1 cellular context compared by ENCODE assay signal in the genomic region with DNA sequence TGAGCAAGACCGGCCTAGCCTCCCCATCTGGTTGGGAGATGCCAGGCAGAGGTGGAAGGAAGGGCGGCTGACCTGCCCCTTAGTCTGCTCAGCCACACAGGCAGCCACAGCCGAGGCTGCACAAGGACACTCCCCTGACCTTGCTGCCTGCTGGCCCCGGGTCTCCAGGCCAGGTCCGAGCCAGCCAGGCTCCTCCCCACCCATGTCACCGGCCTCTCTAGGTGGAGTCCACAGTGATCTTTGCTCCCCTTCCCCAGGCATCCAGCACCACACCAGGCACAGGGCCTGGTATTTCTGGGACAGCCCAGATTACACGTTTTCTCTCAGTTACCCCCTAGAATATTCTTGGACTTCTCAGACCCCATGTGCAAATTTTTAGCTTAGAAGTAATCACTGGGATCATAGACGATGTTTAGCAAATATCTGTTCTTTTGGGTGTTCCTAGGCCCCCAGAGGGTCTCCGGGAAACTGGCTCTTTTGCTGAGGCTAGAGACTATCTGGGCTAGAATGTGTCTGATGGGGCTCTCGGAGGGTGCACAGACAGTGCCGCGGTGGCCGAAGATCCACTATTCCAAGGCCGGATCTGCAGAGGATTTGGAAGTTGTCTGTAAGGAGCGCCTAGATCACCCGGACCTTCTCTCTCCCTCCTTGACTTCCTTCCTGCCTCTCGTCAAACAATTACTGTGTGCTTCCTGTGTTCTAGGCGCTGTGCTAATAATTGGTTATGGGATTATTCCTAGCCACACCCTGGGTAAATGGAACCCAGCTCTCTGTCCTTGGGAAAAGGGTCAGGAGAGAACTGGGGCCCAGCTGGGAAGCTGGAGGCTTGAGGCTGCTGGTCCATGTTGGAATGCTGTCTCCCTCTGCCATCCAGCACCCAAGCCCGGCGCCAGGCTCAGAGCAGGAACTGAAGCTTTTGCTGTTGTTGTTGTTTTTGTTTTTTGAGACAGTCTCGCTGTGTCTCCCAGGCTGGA.
TF ChIP-seq lines count a peak whose summit lies in the region.

No MANE protein-coding gene starts in this region.

TF ChIP-seq in HepG2, 621 proteins besides CTCF, POLR2A, EP300 and RAD21 (continued from another document and continues in another):
- TF ChIP-seq, protein P1, sequence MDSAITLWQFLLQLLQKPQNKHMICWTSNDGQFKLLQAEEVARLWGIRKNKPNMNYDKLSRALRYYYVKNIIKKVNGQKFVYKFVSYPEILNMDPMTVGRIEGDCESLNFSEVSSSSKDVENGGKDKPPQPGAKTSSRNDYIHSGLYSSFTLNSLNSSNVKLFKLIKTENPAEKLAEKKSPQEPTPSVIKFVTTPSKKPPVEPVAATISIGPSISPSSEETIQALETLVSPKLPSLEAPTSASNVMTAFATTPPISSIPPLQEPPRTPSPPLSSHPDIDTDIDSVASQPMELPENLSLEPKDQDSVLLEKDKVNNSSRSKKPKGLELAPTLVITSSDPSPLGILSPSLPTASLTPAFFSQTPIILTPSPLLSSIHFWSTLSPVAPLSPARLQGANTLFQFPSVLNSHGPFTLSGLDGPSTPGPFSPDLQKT (CRISPR knock-in tag; IDR thresholded peaks at IDR 0.05; ENCODE audit: borderline replicate concordance) = no peak
- TF ChIP-seq YEATS2 (CRISPR knock-in tag; IDR thresholded peaks at IDR 0.05; ENCODE audit: borderline replicate concordance) (peak; percentile 27; the same call in 1 of the 2 replicates), ZNF101 (CRISPR knock-in tag; IDR thresholded peaks at IDR 0.05; ENCODE audit: borderline replicate concordance, low read depth) (no peak), ZNF737 (CRISPR knock-in tag; IDR thresholded peaks at IDR 0.05; ENCODE audit: borderline replicate concordance) (no peak), ZNF10 (CRISPR knock-in tag; IDR thresholded peaks at IDR 0.05; ENCODE audit: borderline replicate concordance, low read depth) (no peak), ATF7 (IDR thresholded peaks at IDR 0.05) (no peak), ATF7 (CRISPR knock-in tag; IDR thresholded peaks at IDR 0.05) (no peak), CENPX (CRISPR knock-in tag; IDR thresholded peaks at IDR 0.05) (no peak), HMG20B (CRISPR knock-in tag; conservative IDR thresholded peaks at IDR 0.05) (no peak; the same call in 1 of the 2 replicates), NPAS2 (CRISPR knock-in tag; IDR thresholded peaks at IDR 0.05; ENCODE audit: borderline replicate concordance) (no peak), NFIC (IDR thresholded peaks at IDR 0.05; ENCODE audit: low read length) (no peak), ZNF747 (CRISPR knock-in tag; IDR thresholded peaks at IDR 0.05; ENCODE audit: borderline replicate concordance) (no peak), ZNF761 (CRISPR knock-in tag; conservative IDR thresholded peaks at IDR 0.05) (no peak), ZNF766 (CRISPR knock-in tag; IDR thresholded peaks at IDR 0.05; ENCODE audit: borderline replicate concordance) (peak; percentile 67; the same call in 1 of the 2 replicates), ZNF724P (CRISPR knock-in tag; IDR thresholded peaks at IDR 0.05; ENCODE audit: borderline replicate concordance) (no peak), ZNF577 (CRISPR knock-in tag; IDR thresholded peaks at IDR 0.05; ENCODE audit: borderline replicate concordance, low read depth) (no peak), ZEB1 (IDR thresholded peaks at IDR 0.05; ENCODE audit: insufficient replicate concordance, low read depth) (peak; percentile 74), POLR2AphosphoS2 (IDR thresholded peaks at IDR 0.05; ENCODE audit: low read depth, low read length) (no peak), ZNF614 (CRISPR knock-in tag; IDR thresholded peaks at IDR 0.05; ENCODE audit: borderline replicate concordance) (peak; percentile 62; the same call in 1 of the 2 replicates), IRF2 (CRISPR knock-in tag; IDR thresholded peaks at IDR 0.05) (no peak), KDM4B (CRISPR knock-in tag; IDR thresholded peaks at IDR 0.05) (no peak), SIX1 (CRISPR knock-in tag; IDR thresholded peaks at IDR 0.05; ENCODE audit: borderline replicate concordance) (no peak), JUNB (CRISPR knock-in tag; IDR thresholded peaks at IDR 0.05; ENCODE audit: borderline replicate concordance) (no peak), RORA (CRISPR knock-in tag; IDR thresholded peaks at IDR 0.05) (no peak), ZNF543 (CRISPR knock-in tag; IDR thresholded peaks at IDR 0.05) (no peak; the same call in none of the 2 replicates), ZIK1 (CRISPR knock-in tag; IDR thresholded peaks at IDR 0.05; ENCODE audit: borderline replicate concordance, low read depth) (no peak), THYN1 (CRISPR knock-in tag; IDR thresholded peaks at IDR 0.05; ENCODE audit: borderline replicate concordance, low read depth) (no peak), HNRNPLL (IDR thresholded peaks at IDR 0.05; ENCODE audit: low read depth, low read length, poor library complexity, severe bottlenecking) (no peak), TEAD2 (CRISPR knock-in tag; IDR thresholded peaks at IDR 0.05) (no peak), KDM6A (CRISPR knock-in tag; IDR thresholded peaks at IDR 0.05; ENCODE audit: low read depth) (peak; percentile 38; the same call in 1 of the 2 replicates), RNF2 (conservative IDR thresholded peaks at IDR 0.05; ENCODE audit: low read depth) (no peak), NCOR1 (IDR thresholded peaks at IDR 0.05; ENCODE audit: borderline replicate concordance, low read length) (peak; percentile 71), ZFYVE20 (CRISPR knock-in tag; IDR thresholded peaks at IDR 0.05; ENCODE audit: borderline replicate concordance, low read depth) (no peak), SYNCRIP (IDR thresholded peaks at IDR 0.05; ENCODE audit: insufficient read depth, low read depth, low read length) (no peak), CBFB (CRISPR knock-in tag; IDR thresholded peaks at IDR 0.05) (peak; percentile 59; the same call in 1 of the 2 replicates)
- TF ChIP-seq, protein P2, sequence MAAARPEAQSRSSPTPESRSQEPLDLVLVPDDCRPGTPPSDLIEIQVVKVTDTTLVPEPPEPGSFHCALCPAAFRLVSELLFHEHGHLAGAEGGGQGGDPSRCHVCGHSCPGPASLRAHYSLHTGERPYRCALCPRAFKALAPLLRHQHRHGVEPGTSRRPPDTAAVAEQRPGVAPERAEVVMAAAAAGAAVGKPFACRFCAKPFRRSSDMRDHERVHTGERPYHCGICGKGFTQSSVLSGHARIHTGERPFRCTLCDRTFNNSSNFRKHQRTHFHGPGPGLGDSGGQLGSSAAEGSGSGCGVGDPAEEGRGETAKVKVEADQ (CRISPR knock-in tag; IDR thresholded peaks at IDR 0.05; ENCODE audit: borderline replicate concordance) = peak; percentile 80; the same call in 1 of the 2 replicates
- TF ChIP-seq, protein P3, sequence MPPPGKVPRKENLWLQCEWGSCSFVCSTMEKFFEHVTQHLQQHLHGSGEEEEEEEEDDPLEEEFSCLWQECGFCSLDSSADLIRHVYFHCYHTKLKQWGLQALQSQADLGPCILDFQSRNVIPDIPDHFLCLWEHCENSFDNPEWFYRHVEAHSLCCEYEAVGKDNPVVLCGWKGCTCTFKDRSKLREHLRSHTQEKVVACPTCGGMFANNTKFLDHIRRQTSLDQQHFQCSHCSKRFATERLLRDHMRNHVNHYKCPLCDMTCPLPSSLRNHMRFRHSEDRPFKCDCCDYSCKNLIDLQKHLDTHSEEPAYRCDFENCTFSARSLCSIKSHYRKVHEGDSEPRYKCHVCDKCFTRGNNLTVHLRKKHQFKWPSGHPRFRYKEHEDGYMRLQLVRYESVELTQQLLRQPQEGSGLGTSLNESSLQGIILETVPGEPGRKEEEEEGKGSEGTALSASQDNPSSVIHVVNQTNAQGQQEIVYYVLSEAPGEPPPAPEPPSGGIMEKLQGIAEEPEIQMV (CRISPR knock-in tag; IDR thresholded peaks at IDR 0.05; ENCODE audit: low read depth) = peak; percentile 23
- TF ChIP-seq, protein P4, sequence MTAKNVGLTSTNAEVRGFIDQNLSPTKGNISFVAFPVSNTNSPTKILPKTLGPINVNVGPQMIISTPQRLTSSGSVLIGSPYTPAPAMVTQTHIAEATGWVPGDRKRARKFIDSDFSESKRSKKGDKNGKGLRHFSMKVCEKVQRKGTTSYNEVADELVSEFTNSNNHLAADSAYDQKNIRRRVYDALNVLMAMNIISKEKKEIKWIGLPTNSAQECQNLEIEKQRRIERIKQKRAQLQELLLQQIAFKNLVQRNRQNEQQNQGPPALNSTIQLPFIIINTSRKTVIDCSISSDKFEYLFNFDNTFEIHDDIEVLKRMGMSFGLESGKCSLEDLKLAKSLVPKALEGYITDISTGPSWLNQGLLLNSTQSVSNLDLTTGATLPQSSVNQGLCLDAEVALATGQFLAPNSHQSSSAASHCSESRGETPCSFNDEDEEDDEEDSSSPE (CRISPR knock-in tag; IDR thresholded peaks at IDR 0.05) = peak; percentile 42; the same call in 1 of the 2 replicates
- TF ChIP-seq, protein P5, sequence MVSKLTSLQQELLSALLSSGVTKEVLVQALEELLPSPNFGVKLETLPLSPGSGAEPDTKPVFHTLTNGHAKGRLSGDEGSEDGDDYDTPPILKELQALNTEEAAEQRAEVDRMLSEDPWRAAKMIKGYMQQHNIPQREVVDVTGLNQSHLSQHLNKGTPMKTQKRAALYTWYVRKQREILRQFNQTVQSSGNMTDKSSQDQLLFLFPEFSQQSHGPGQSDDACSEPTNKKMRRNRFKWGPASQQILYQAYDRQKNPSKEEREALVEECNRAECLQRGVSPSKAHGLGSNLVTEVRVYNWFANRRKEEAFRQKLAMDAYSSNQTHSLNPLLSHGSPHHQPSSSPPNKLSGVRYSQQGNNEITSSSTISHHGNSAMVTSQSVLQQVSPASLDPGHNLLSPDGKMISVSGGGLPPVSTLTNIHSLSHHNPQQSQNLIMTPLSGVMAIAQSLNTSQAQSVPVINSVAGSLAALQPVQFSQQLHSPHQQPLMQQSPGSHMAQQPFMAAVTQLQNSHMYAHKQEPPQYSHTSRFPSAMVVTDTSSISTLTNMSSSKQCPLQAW (CRISPR knock-in tag; IDR thresholded peaks at IDR 0.05) = no peak; the same call in 1 of the 2 replicates
- TF ChIP-seq, protein P6, sequence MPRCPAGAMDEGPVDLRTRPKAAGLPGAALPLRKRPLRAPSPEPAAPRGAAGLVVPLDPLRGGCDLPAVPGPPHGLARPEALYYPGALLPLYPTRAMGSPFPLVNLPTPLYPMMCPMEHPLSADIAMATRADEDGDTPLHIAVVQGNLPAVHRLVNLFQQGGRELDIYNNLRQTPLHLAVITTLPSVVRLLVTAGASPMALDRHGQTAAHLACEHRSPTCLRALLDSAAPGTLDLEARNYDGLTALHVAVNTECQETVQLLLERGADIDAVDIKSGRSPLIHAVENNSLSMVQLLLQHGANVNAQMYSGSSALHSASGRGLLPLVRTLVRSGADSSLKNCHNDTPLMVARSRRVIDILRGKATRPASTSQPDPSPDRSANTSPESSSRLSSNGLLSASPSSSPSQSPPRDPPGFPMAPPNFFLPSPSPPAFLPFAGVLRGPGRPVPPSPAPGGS (CRISPR knock-in tag; IDR thresholded peaks at IDR 0.05) = no peak; the same call in 1 of the 2 replicates
- TF ChIP-seq, protein P7, sequence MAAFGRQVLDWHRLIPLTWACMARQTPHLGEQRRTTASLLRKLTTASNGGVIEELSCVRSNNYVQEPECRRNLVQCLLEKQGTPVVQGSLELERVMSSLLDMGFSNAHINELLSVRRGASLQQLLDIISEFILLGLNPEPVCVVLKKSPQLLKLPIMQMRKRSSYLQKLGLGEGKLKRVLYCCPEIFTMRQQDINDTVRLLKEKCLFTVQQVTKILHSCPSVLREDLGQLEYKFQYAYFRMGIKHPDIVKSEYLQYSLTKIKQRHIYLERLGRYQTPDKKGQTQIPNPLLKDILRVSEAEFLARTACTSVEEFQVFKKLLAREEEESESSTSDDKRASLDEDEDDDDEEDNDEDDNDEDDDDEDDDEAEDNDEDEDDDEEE (CRISPR knock-in tag; IDR thresholded peaks at IDR 0.05) = no peak
- TF ChIP-seq, protein P8, sequence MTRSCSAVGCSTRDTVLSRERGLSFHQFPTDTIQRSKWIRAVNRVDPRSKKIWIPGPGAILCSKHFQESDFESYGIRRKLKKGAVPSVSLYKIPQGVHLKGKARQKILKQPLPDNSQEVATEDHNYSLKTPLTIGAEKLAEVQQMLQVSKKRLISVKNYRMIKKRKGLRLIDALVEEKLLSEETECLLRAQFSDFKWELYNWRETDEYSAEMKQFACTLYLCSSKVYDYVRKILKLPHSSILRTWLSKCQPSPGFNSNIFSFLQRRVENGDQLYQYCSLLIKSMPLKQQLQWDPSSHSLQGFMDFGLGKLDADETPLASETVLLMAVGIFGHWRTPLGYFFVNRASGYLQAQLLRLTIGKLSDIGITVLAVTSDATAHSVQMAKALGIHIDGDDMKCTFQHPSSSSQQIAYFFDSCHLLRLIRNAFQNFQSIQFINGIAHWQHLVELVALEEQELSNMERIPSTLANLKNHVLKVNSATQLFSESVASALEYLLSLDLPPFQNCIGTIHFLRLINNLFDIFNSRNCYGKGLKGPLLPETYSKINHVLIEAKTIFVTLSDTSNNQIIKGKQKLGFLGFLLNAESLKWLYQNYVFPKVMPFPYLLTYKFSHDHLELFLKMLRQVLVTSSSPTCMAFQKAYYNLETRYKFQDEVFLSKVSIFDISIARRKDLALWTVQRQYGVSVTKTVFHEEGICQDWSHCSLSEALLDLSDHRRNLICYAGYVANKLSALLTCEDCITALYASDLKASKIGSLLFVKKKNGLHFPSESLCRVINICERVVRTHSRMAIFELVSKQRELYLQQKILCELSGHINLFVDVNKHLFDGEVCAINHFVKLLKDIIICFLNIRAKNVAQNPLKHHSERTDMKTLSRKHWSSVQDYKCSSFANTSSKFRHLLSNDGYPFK (CRISPR knock-in tag; IDR thresholded peaks at IDR 0.05; ENCODE audit: borderline replicate concordance) = peak; percentile 44; the same call in 1 of the 2 replicates
- TF ChIP-seq, protein P9, sequence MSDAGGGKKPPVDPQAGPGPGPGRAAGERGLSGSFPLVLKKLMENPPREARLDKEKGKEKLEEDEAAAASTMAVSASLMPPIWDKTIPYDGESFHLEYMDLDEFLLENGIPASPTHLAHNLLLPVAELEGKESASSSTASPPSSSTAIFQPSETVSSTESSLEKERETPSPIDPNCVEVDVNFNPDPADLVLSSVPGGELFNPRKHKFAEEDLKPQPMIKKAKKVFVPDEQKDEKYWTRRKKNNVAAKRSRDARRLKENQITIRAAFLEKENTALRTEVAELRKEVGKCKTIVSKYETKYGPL (CRISPR knock-in tag; IDR thresholded peaks at IDR 0.05) = no peak
- TF ChIP-seq, protein P10, sequence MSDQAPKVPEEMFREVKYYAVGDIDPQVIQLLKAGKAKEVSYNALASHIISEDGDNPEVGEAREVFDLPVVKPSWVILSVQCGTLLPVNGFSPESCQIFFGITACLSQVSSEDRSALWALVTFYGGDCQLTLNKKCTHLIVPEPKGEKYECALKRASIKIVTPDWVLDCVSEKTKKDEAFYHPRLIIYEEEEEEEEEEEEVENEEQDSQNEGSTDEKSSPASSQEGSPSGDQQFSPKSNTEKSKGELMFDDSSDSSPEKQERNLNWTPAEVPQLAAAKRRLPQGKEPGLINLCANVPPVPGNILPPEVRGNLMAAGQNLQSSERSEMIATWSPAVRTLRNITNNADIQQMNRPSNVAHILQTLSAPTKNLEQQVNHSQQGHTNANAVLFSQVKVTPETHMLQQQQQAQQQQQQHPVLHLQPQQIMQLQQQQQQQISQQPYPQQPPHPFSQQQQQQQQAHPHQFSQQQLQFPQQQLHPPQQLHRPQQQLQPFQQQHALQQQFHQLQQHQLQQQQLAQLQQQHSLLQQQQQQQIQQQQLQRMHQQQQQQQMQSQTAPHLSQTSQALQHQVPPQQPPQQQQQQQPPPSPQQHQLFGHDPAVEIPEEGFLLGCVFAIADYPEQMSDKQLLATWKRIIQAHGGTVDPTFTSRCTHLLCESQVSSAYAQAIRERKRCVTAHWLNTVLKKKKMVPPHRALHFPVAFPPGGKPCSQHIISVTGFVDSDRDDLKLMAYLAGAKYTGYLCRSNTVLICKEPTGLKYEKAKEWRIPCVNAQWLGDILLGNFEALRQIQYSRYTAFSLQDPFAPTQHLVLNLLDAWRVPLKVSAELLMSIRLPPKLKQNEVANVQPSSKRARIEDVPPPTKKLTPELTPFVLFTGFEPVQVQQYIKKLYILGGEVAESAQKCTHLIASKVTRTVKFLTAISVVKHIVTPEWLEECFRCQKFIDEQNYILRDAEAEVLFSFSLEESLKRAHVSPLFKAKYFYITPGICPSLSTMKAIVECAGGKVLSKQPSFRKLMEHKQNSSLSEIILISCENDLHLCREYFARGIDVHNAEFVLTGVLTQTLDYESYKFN (CRISPR knock-in tag; conservative IDR thresholded peaks at IDR 0.05) = peak; percentile 79
